In genomic region chr3:85821130-85821756, GRCh38 we compare ENCODE assay signal across 1 cellular context.
TF ChIP-seq lines count a peak whose summit lies in the region.

No MANE protein-coding gene starts in this region.

TF ChIP-seq in HepG2, 621 proteins besides CTCF, POLR2A, EP300 and RAD21 (continued from another document):
- TF ChIP-seq RFX3 (CRISPR knock-in tag; IDR thresholded peaks at IDR 0.05) (no peak), YY1 (IDR thresholded peaks at IDR 0.05; ENCODE audit: insufficient read depth, insufficient replicate concordance, low read depth, low read length) (no peak), HBP1 (CRISPR knock-in tag; IDR thresholded peaks at IDR 0.05; ENCODE audit: low read depth) (no peak), NFIB (CRISPR knock-in tag; IDR thresholded peaks at IDR 0.05; ENCODE audit: borderline replicate concordance) (no peak), KDM6A (CRISPR knock-in tag; IDR thresholded peaks at IDR 0.05; ENCODE audit: low read depth) (no peak)
